7 cellular contexts compared by ENCODE assay signal in the genomic region with DNA sequence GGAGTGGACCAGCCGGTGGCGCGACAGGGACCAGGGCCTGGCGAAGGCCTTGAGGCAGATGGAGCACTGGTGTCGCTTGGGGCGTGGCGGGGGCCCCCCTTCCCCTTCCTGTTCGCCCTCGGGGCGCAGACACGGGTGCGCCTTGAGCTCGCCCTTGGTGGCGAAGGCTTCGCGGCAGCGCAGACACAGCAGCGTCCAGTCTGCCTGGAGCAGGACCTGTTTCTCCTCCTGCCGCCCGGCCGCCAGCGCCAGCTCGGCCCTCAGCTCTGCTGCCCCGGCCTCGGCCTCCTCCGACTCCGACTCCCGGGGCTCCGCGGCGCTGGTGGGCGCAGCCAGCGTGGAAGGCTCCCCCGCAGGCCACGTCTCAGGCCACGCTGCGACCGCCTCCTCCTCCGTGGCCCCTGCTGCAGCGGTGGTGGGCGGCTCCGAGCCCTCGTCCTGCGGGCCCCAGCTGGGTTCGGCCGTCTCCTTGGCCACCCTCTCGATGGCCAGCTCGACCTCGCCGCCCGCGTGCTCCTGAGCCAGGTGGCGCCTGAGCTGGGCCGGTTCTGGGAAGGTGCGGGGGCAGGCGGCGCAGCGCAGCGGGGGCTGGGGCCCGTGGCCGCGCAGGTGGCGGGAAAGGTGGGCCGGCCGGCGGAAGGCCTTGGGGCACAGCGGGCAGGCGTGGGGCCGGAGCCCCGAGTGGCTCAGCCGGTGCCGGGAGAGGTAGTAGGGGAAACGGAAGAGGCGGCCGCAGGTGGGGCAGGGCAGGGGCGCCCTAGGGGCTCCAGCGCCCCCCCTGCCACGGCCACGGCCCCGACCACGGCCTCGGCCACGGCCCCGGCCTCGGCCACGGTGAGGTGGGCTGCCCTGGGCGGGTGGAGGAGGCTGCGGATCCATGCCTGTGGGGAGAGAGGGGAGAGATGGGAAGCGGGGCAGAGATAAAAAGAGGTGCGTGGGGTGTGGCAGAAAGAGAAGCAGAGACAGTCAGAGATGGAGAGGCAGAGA. TPM values are rescaled to one million over a fixed set of nuclear protein-coding genes. Genes with fewer than 3 reads are reported as not detected.
DNase-seq lines count a peak whose midpoint lies in the region; TF ChIP-seq lines count a peak whose summit lies in the region.
"Had no signal": no experiment of that assay in that cellular context is flagged by ENCODE, and none has a peak within 500 bp of the region (broad histone marks: within the 10 kb centered on the region; RNA-seq: fewer than 3 reads in every experiment).

No MANE protein-coding gene starts in this region.

- no peak overlapping the region for H2AFZ ChIP-seq in neuronal stem cell (ENCODE audit: low read length)

- no peaks in the 10 kb centered on the region for H3K9me3 ChIP-seq in neuronal stem cell (replicated peaks in 1 of 2; ENCODE audit: control insufficient read depth in 2 of 2, insufficient read depth in 1 of 2, low read depth in 1 of 2, low read length in 2 of 2)

- H2BK5ac ChIP-seq in neuronal stem cell (ENCODE audit: low read length): peak overlapping the region; percentile 99

- H3K9me3 Mint-ChIP-seq in HFFc6: no peaks in the 10 kb centered on the region
- H3K9me3 Mint-ChIP-seq in MCF 10A (ENCODE audit: unreplicated experiment): no peaks in the 10 kb centered on the region

- CTCF ChIA-PET in MCF 10A (lab: Yijun Ruan, JAX): interaction anchor here (0.6 to 0.7 kb wide), 2 partner anchors 52 to 84 kb away, joined by 3 read pairs; no protein-coding TSS in a partner anchor

- H2AK5ac ChIP-seq in neuronal stem cell (ENCODE audit: low read depth, low read length): peak overlapping the region; percentile 46

- DNase-seq in HFFc6 (no peak), MCF 10A (ENCODE audit: unreplicated experiment) (no peak), neuronal stem cell (ENCODE audit: low spot score) (no peak), NCI-H1694 (lab: John Stamatoyannopoulos, UW) (no peak), cerebellar cortex (ENCODE audit: low spot score) (no peak), NCI-H146 treated with DMSO at 0.1 percent for 48 hours (lab: John Stamatoyannopoulos, UW; ENCODE audit: unreplicated experiment) (no peak)
- DNase-seq: NCI-H187 treated with DMSO at 0.1 percent for 48 hours had no signal

- H3K23ac ChIP-seq in neuronal stem cell (ENCODE audit: low read depth, low read length, poor library complexity): peak overlapping the region; percentile 85

- H2BK15ac ChIP-seq in neuronal stem cell (ENCODE audit: low read length): peak overlapping the region; percentile 54

- H3K27ac Mint-ChIP-seq in HFFc6 (peak overlapping the region; percentile 85), MCF 10A (ENCODE audit: low read depth, unreplicated experiment) (peak overlapping the region; percentile 91)

- peaks cover 14% of the 10 kb centered on the region for H3K79me1 ChIP-seq in neuronal stem cell (ENCODE audit: low read depth, low read length)

- H3K36me3 ChIP-seq in neuronal stem cell (replicated peaks in 1 of 2; ENCODE audit: control insufficient read depth in 2 of 2, insufficient read depth in 2 of 2, low read length in 2 of 2): peaks cover 18% of the 10 kb centered on the region in 2 donors

- no peak overlapping the region for H4K91ac ChIP-seq in neuronal stem cell (ENCODE audit: low read depth, low read length, poor library complexity)

- H3K4me1 Mint-ChIP-seq in HFFc6 (ENCODE audit: low read depth): peaks cover 14% of the 10 kb centered on the region
- H3K4me1 Mint-ChIP-seq in MCF 10A (ENCODE audit: insufficient read depth, unreplicated experiment): peaks cover 20% of the 10 kb centered on the region

- H3K4me3 Mint-ChIP-seq in HFFc6: peak overlapping the region; percentile 95
- peak overlapping the region; percentile 89 for H3K4me3 Mint-ChIP-seq in MCF 10A (ENCODE audit: unreplicated experiment)

- H3K4me3 ChIP-seq in neuronal stem cell (ENCODE audit: low read length in 2 of 2): peak overlapping the region; percentile 93 to 99

- H3K36me3 Mint-ChIP-seq in HFFc6 (ENCODE audit: low read depth) (peaks cover 22% of the 10 kb centered on the region), MCF 10A (ENCODE audit: insufficient read depth, unreplicated experiment) (peaks cover 8% of the 10 kb centered on the region)

- BruUV-seq in MCF 10A (replicated peaks; lab: Mats Ljungman, UMichigan): TSS peak; percentile 18

- WGBS in neuronal stem cell (ENCODE audit: extremely low coverage in 2 of 2, insufficient read length in 2 of 2, insufficient replicate concordance in 1 of 2), 2 donors: no CpG with 5 or more reads among the region's 90 CpGs

- H3K18ac ChIP-seq in neuronal stem cell (ENCODE audit: low read length): no peak overlapping the region

- peaks cover 0 to 3% of the 10 kb centered on the region in 2 donors for H3K4me1 ChIP-seq in neuronal stem cell (ENCODE audit: control insufficient read depth in 2 of 2, insufficient read depth in 1 of 2, low read depth in 1 of 2, low read length in 2 of 2)

- POLR2A ChIA-PET in MCF 10A (lab: Yijun Ruan, JAX): no interaction called here

- peak overlapping the region; percentile 83 for H3K9ac ChIP-seq in neuronal stem cell (ENCODE audit: low read depth, low read length, poor library complexity)

- H3K27ac ChIP-seq in neuronal stem cell (replicated peaks; ENCODE audit: low read length): no peak overlapping the region

- H4K8ac ChIP-seq in neuronal stem cell (ENCODE audit: low read depth, low read length): no peak overlapping the region

- H3K4ac ChIP-seq in neuronal stem cell (ENCODE audit: low read length): no peak overlapping the region

- intact Hi-C loops in MCF 10A (cut with micrococcal nuclease): no loop called here

- H3K4me2 ChIP-seq in neuronal stem cell (ENCODE audit: insufficient read depth, low read length, poor library complexity, severe bottlenecking): peak overlapping the region; percentile 87

- no peaks in the 10 kb centered on the region for H3K27me3 ChIP-seq in neuronal stem cell (ENCODE audit: control insufficient read depth in 3 of 3, insufficient read depth in 3 of 3, low read depth in 1 of 3, low read length in 3 of 3)

- peak overlapping the region; percentile 22 for H2BK12ac ChIP-seq in neuronal stem cell (ENCODE audit: low read length)

- peak overlapping the region; percentile 71 for H3K14ac ChIP-seq in neuronal stem cell (ENCODE audit: low read length)

- no peak overlapping the region for H2BK120ac ChIP-seq in neuronal stem cell (ENCODE audit: low read depth, low read length)

- H3K27me3 Mint-ChIP-seq in HFFc6 (ENCODE audit: insufficient read depth): peaks cover 4% of the 10 kb centered on the region
- H3K27me3 Mint-ChIP-seq in MCF 10A (ENCODE audit: insufficient read depth, unreplicated experiment): no peaks in the 10 kb centered on the region

- no peak for TF ChIP-seq CTCF in HFFc6 (IDR thresholded peaks at IDR 0.05)
- no peak for TF ChIP-seq CTCF in MCF 10A (IDR thresholded peaks at IDR 0.05; ENCODE audit: unreplicated experiment)

RNA-seq across cellular contexts. Expression of gene ZNF579, which starts 1.6 kb away (rescaled TPM):
- 10 to 100 TPM; 19.0 to 24.3 (median 22.0) TPM for total RNA-seq in HFFc6 (2021; fragmentation: NEBNext Ultra II Directional; extraction: Animal tissue kit (Norgen Biotek cat#: 25700))
- 11.6 and 12.6 TPM in 2 replicates for total RNA-seq in MCF 10A (2022)
- polyA plus RNA-seq in neuronal stem cell (2013, experiment 1 of 2): 34.7 TPM
- 32.1 TPM for polyA plus RNA-seq in neuronal stem cell (2013, experiment 2 of 2)

RNA-seq across cellular contexts. Expression of gene FIZ1, which starts 20.3 kb away (rescaled TPM):
- 10 to 100 TPM in 5 of 6 experiments, 1 to 10 TPM in 1; 9.9 to 13.1 (median 11.9) TPM for total RNA-seq in HFFc6 (2021; fragmentation: NEBNext Ultra II Directional; extraction: Animal tissue kit (Norgen Biotek cat#: 25700))
- 13.5 and 16.3 TPM in 2 replicates for total RNA-seq in MCF 10A (2022)
- polyA plus RNA-seq in neuronal stem cell (2013, experiment 1 of 2): 19.2 TPM
- polyA plus RNA-seq in neuronal stem cell (2013, experiment 2 of 2): 18.4 TPM

RNA-seq across cellular contexts. Expression of gene ZNF524, which starts 21.0 kb away (rescaled TPM):
- total RNA-seq in HFFc6 (2021; fragmentation: NEBNext Ultra II Directional; extraction: Animal tissue kit (Norgen Biotek cat#: 25700)): 10 to 100 TPM in 5 of 6 experiments, 1 to 10 TPM in 1; 9.3 to 12.0 (median 10.7) TPM
- 15.7 and 17.6 TPM in 2 replicates for total RNA-seq in MCF 10A (2022)
- 3.1 TPM for polyA plus RNA-seq in neuronal stem cell (2013, experiment 1 of 2)
- polyA plus RNA-seq in neuronal stem cell (2013, experiment 2 of 2): 3.8 TPM

RNA-seq across cellular contexts. Expression of gene ZNF865, which starts 26.4 kb away (rescaled TPM):
- total RNA-seq in HFFc6 (2021; fragmentation: NEBNext Ultra II Directional; extraction: Animal tissue kit (Norgen Biotek cat#: 25700)): 10 to 100 TPM; 13.3 to 14.1 (median 13.8) TPM
- total RNA-seq in MCF 10A (2022): 12.2 and 12.7 TPM in 2 replicates
- polyA plus RNA-seq in neuronal stem cell (2013, experiment 1 of 2): 12.2 TPM
- 12.0 TPM for polyA plus RNA-seq in neuronal stem cell (2013, experiment 2 of 2)

RNA-seq across cellular contexts. Expression of gene SBK3, which starts 33.7 kb away (rescaled TPM):
- not detected for total RNA-seq in HFFc6 (2021; fragmentation: NEBNext Ultra II Directional; extraction: Animal tissue kit (Norgen Biotek cat#: 25700))
- total RNA-seq in MCF 10A (2022): not detected in 2 replicates
- 4.0 TPM for polyA plus RNA-seq in neuronal stem cell (2013, experiment 1 of 2)
- polyA plus RNA-seq in neuronal stem cell (2013, experiment 2 of 2): 4.2 TPM
